14 cellular contexts compared by ENCODE assay signal in the genomic region with DNA sequence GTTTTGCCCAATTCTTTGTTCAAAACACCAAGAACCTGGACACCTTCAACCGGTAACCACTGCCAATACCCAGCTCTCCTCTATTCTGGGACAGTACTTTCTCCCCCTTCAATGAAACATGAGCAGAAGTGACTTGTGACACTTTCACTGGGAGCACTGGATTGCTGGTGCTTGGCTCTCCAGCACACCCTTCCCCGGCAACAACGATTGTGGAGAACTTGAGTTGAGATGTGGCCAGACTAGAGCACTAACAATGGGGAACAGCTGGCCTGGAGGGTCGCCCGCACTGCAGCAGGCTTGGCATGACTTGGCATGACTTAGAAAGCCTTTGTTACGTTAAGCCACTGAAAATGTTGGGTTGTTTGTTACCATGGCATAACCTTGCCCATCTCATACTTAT.
"Had no signal": no experiment of that assay in that cellular context is flagged by ENCODE, and none has a peak within 500 bp of the region (broad histone marks: within the 10 kb centered on the region; RNA-seq: fewer than 3 reads in every experiment).

No MANE protein-coding gene starts in this region.

- H3K9me3 ChIP-seq: stomach, tibial artery, vagina had no signal

- FAIRE-seq: astrocyte had no signal

- H3K27me3 ChIP-seq: cardiac muscle cell, stomach, tibial artery, vagina had no signal

- H3K4me1 ChIP-seq: stomach, tibial artery, vagina had no signal

- H3K27ac ChIP-seq: cardiac muscle cell, coronary artery, skin epidermis, stomach, tibial artery, vagina had no signal

- H3K4me3 ChIP-seq: cardiac muscle cell, coronary artery, skin epidermis, stomach, tibial artery, vagina had no signal

- DNase-seq: activated CD8-positive, alpha-beta memory T cell treated with anti-CD3 and anti-CD28 coated beads, Interleukin-2, amount 10 ng/mL, durations not matched to agents 7 days and 5 days; activated effector memory CD4-positive, alpha-beta T cell treated with anti-CD3 and anti-CD28 coated beads, Interleukin-2, amount 50 U/mL, for 16 hours; activated naive CD8-positive, alpha-beta T cell treated with anti-CD3 and anti-CD28 coated beads for 36 hours; activated T-cell treated with anti-CD3 and anti-CD28 coated beads, Interleukin-2, amount 50 U/mL, for 24 hours; effector memory CD4-positive, alpha-beta T cell; left colon; mammary epithelial cell; stomach; tibial artery had no signal

- H3K36me3 ChIP-seq: cardiac muscle cell, stomach, tibial artery, vagina had no signal
